Comparison of ENCODE assay signal across 32 cellular contexts in genomic region chr1:204227996-204228785, GRCh38. TPM values are rescaled to one million over a fixed set of nuclear protein-coding genes. Genes with fewer than 3 reads are reported as not detected.
"Had no signal": no experiment of that assay in that cellular context is flagged by ENCODE, and none has a peak within 500 bp of the region (broad histone marks: within the 10 kb centered on the region; RNA-seq: fewer than 3 reads in every experiment).

No MANE protein-coding gene starts in this region.

- H3K4me3 ChIP-seq: ascending aorta, body of pancreas, breast epithelium had no signal

- H3K27me3 ChIP-seq: ascending aorta, body of pancreas, breast epithelium had no signal

- H3K36me3 ChIP-seq: ascending aorta had no signal

- FAIRE-seq: RCC 7860, TTC549 had no signal

- H3K4me1 ChIP-seq: ascending aorta had no signal

- DNase-seq: activated CD4-positive, alpha-beta T cell treated with anti-CD3 and anti-CD28 coated beads, Interleukin-2, amount 10 ng/mL, durations not matched to agents 24 days and 14 days; activated CD4-positive, alpha-beta T cell treated with anti-CD3 and anti-CD28 coated beads, Interleukin-2, amount 50 U/mL, for 4 hours; activated CD8-positive, alpha-beta T cell treated with anti-CD3 and anti-CD28 coated beads for 36 hours; activated gamma-delta T cell; activated naive CD4-positive, alpha-beta T cell treated with Interleukin-2 at 50 U/mL for 16 hours; activated naive CD8-positive, alpha-beta T cell treated with anti-CD3 and anti-CD28 coated beads, Interleukin-2, amount 10 ng/mL, durations not matched to agents 7 days and 5 days; activated T-cell treated with anti-CD3 and anti-CD28 coated beads, Interleukin-2, amount 50 U/mL, for 24 hours; amygdala; body of pancreas; caudate nucleus; cerebellar nuclear complex; NCI-H1092 treated with DMSO at 0.1 percent for 48 hours; NCI-H1417; NCI-H1930; NCI-H2081 treated with DMSO at 0.1 percent for 48 hours; NCI-H226; NCI-H524 treated with DMSO at 0.1 percent for 48 hours; PC-3; SIG-M5; SW 1271; T-helper 1 cell; T1000 had no signal

- H3K9me3 ChIP-seq: ascending aorta, body of pancreas, breast epithelium had no signal

- ATAC-seq: activated CD8-positive, alpha-beta T cell treated with anti-CD3 and anti-CD28 coated beads for 36 hours; body of pancreas; PC-3; Right ventricle myocardium inferior had no signal

- H3K27ac ChIP-seq: ascending aorta, body of pancreas, RWPE1 had no signal

RNA-seq across cellular contexts. Expression of gene GOLT1A, which starts 14.4 kb away (rescaled TPM):
- total RNA-seq: activated CD4-positive, alpha-beta T cell treated with anti-CD3 and anti-CD28 coated beads, Interleukin-2, amount 10 ng/mL, durations not matched to agents 24 days and 14 days; activated CD8-positive, alpha-beta memory T cell treated with anti-CD3 and anti-CD28 coated beads for 36 hours; activated CD8-positive, alpha-beta T cell treated with anti-CD3 and anti-CD28 coated beads for 36 hours; activated naive CD8-positive, alpha-beta T cell treated with anti-CD3 and anti-CD28 coated beads, Interleukin-2, amount 10 ng/mL, durations not matched to agents 7 days and 5 days; ascending aorta; NCI-H460; Right ventricle myocardium inferior; T-helper 2 cell treated with Interferon-gamma antibody and Interleukin-4, amounts not matched to agents 100 ng/mL and 5 ng/mL, for 36 hours had no signal

RNA-seq across cellular contexts. Expression of gene KISS1, which starts 31.9 kb away (rescaled TPM):
- total RNA-seq: activated CD4-positive, alpha-beta T cell treated with anti-CD3 and anti-CD28 coated beads, Interleukin-2, amount 10 ng/mL, durations not matched to agents 24 days and 14 days; activated CD8-positive, alpha-beta memory T cell treated with anti-CD3 and anti-CD28 coated beads for 36 hours; activated CD8-positive, alpha-beta T cell treated with anti-CD3 and anti-CD28 coated beads for 36 hours; activated naive CD8-positive, alpha-beta T cell treated with anti-CD3 and anti-CD28 coated beads, Interleukin-2, amount 10 ng/mL, durations not matched to agents 7 days and 5 days; activated T-helper 2 cell treated with anti-CD3 and anti-CD28 coated beads, Interferon-gamma antibody, Interleukin-2, Interleukin-4, amounts not matched to agents 10 μg/mL and 5 μg/mL and 100 μg/mL, durations not matched to agents 14 hours and 24 hours and 36 hours; ascending aorta; body of pancreas; breast epithelium; NCI-H460; Right ventricle myocardium inferior; T-helper 2 cell treated with Interferon-gamma antibody and Interleukin-4, amounts not matched to agents 100 ng/mL and 5 ng/mL, for 36 hours had no signal
